ENCODE assay signal across 23 cellular contexts in genomic region chr15:48891229-48891765, GRCh38. TPM values are rescaled to one million over a fixed set of nuclear protein-coding genes. Genes with fewer than 3 reads are reported as not detected.
DNase-seq lines count a peak whose midpoint lies in the region; ATAC-seq and TF ChIP-seq lines count a peak whose summit lies in the region.
"Had no signal": no experiment of that assay in that cellular context is flagged by ENCODE, and none has a peak within 500 bp of the region (broad histone marks: within the 10 kb centered on the region; RNA-seq: fewer than 3 reads in every experiment).

No MANE protein-coding gene starts in this region.

- no peak overlapping the region for H3K56ac ChIP-seq in IMR-90 (ENCODE audit: extremely low read depth, insufficient read depth, low read length)

- CTCF ChIA-PET in IMR-90 (lab: Yijun Ruan, JAX): interaction anchor here (1.4 kb wide), 1 partner anchor 15 kb away, joined by 3 read pairs; no protein-coding TSS in a partner anchor

- H3K27me3 ChIP-seq in IMR-90 (ENCODE audit: control insufficient read depth, insufficient read depth, low read length): no peaks in the 10 kb centered on the region
- H3K27me3 ChIP-seq in tibial nerve: no peaks in the 10 kb centered on the region
- H3K27me3 ChIP-seq: breast epithelium had no signal

- H3K4ac ChIP-seq in IMR-90 (ENCODE audit: low read depth, low read length): no peak overlapping the region

- WGBS in IMR-90 (ENCODE audit: extremely low coverage in 2 of 2, insufficient read length in 1 of 2), 2 experiments: no CpG with 5 or more reads among the region's 6 CpGs
- 40 to 45% methylated on average over 6 of the region's 6 CpGs for WGBS in tibial nerve, 2 donors

- H2BK120ac ChIP-seq in IMR-90 (ENCODE audit: low read depth, low read length): peak overlapping the region; percentile 4; the same call in 1 of the 2 replicates

- TF ChIP-seq CTCF in IMR-90 (conservative IDR thresholded peaks at IDR 0.05; ENCODE audit: low read depth, low read length): no peak
- no peak for TF ChIP-seq CTCF in tibial nerve (IDR thresholded peaks at IDR 0.05)

- peaks cover 12% of the 10 kb centered on the region for H3K4me1 ChIP-seq in IMR-90 (ENCODE audit: control insufficient read depth, insufficient read depth, low read length)
- peaks cover 0 to 31% (median under 1%) of the 10 kb centered on the region in 4 donors for H3K4me1 ChIP-seq in tibial nerve
- H3K4me1 ChIP-seq: breast epithelium, left lung had no signal

- no peak for DNase-seq in IMR-90
- peak; percentile 66 for DNase-seq in SK-MEL-5 (ENCODE audit: low read depth, low spot score)
- peak; percentile 43 for DNase-seq in fibroblast of peridontal ligament (ENCODE audit: extremely low read depth)
- DNase-seq in tibial nerve (ENCODE audit: low spot score in 2 of 2): no peak
- no peak for DNase-seq in globus pallidus (ENCODE audit: low spot score)
- DNase-seq in activated CD8-positive, alpha-beta memory T cell treated with anti-CD3 and anti-CD28 coated beads for 24 hours: no peak
- DNase-seq: activated CD4-positive, alpha-beta T cell treated with anti-CD3 and anti-CD28 coated beads, Interleukin-2, amount 50 U/mL, for 4 hours; activated naive CD4-positive, alpha-beta T cell treated with Interleukin-2 at 50 U/mL for 16 hours; C1 segment of cervical spinal cord; effector CD8-positive, alpha-beta T cell; Kasumi-1; left lung; NCI-H1694; NCI-H524 treated with DMSO at 0.1 percent for 48 hours; OCI-M1; posterior cingulate gyrus; stimulated activated CD8-positive, alpha-beta memory T cell treated with anti-CD3 and anti-CD28 coated beads, Interleukin-4, amount 100 ng/mL, for 48 hours; stimulated activated naive CD8-positive, alpha-beta T cell treated with anti-CD3 and anti-CD28 coated beads, Interleukin-15, amount 100 ng/mL, for 72 hours; T-helper 2 cell had no signal

- no peak for TF ChIP-seq POLR2A in IMR-90 (IDR thresholded peaks at IDR 0.05; ENCODE audit: low read depth, low read length)
- no peak for TF ChIP-seq POLR2A in tibial nerve (IDR thresholded peaks at IDR 0.05)

- dilution Hi-C loops in IMR-90 (cut with HindIII; ENCODE audit: low sequenced_read_pairs, unreplicated experiment): no loop called here

- H4K5ac ChIP-seq in IMR-90 (ENCODE audit: low read depth, low read length): no peak overlapping the region

- in situ Hi-C loops in IMR-90 (cut with MboI; ENCODE audit: low sequenced_read_pairs) (no loop called here), SK-MEL-5 (cut with HindIII; ENCODE audit: low pct_unique_long_range_greater_than_20kb, low sequenced_read_pairs) (no loop called here)

- BruUV-seq in IMR-90 (replicated peaks; lab: Mats Ljungman, UMichigan): no TSS peak

- ATAC-seq in IMR-90 (ENCODE audit: low read depth) (no peak), GM19328 (IDR thresholded peaks at IDR 0.05; ENCODE audit: unreplicated experiment) (no peak)
- ATAC-seq: activated CD4-positive, CD25-positive, alpha-beta regulatory T cell treated with anti-CD3 and anti-CD28 coated beads, Interleukin-2, amount 50 U/mL, for 24 hours; HepG2; left lung; stimulated activated naive CD8-positive, alpha-beta T cell treated with anti-CD3 and anti-CD28 coated beads, Interleukin-15, amount 100 ng/mL, for 72 hours had no signal

- no peaks in the 10 kb centered on the region for H4K20me1 ChIP-seq in IMR-90 (ENCODE audit: insufficient read depth, low read length)

- intact Hi-C loops in IMR-90 (cut with micrococcal nuclease): no loop called here

- H3K9ac ChIP-seq in IMR-90 (ENCODE audit: low read depth, low read length): no peak overlapping the region

- peak overlapping the region; percentile 1 for H2BK5ac ChIP-seq in IMR-90 (ENCODE audit: low read depth, low read length, poor library complexity, severe bottlenecking)

- H3K27ac ChIP-seq in IMR-90 (ENCODE audit: insufficient read depth, low read length) (no peak overlapping the region), tibial nerve (peak overlapping the region; percentile 13 to 95 (median 68))
- H3K27ac ChIP-seq: breast epithelium, left lung had no signal

- no peak overlapping the region for H2AFZ ChIP-seq in IMR-90 (replicated peaks; ENCODE audit: low read length, poor library complexity)

- TF ChIP-seq RAD21 in IMR-90 (IDR thresholded peaks at IDR 0.05; ENCODE audit: low read length): no peak

- no peak overlapping the region for H2BK20ac ChIP-seq in IMR-90 (ENCODE audit: low read depth, low read length)

- H4K91ac ChIP-seq in IMR-90 (ENCODE audit: insufficient read depth, low read depth, low read length): no peak overlapping the region

- no peak overlapping the region for H2AK5ac ChIP-seq in IMR-90 (ENCODE audit: low read depth, low read length)

- H3K9me1 ChIP-seq in IMR-90 (ENCODE audit: insufficient read depth, low read length): peaks cover 4% of the 10 kb centered on the region; the same call in 1 of the 2 replicates

- peak overlapping the region; percentile 7; the same call in 1 of the 2 replicates for H3K18ac ChIP-seq in IMR-90 (ENCODE audit: low read depth, low read length)

- POLR2A ChIA-PET in IMR-90 (lab: Charles Lee; ENCODE audit: unreplicated experiment): no interaction called here

- no peak overlapping the region for H2AK9ac ChIP-seq in IMR-90 (replicated peaks; ENCODE audit: low read depth, low read length, poor library complexity)

- H3K4me2 ChIP-seq in IMR-90 (ENCODE audit: low read depth, low read length): no peak overlapping the region; the same call in 1 of the 2 replicates

- no peak overlapping the region for H3K23ac ChIP-seq in IMR-90 (ENCODE audit: low read depth, low read length)

- no peak for TF ChIP-seq EP300 in tibial nerve (IDR thresholded peaks at IDR 0.05)

- H3K79me1 ChIP-seq in IMR-90 (ENCODE audit: low read depth in 1 of 2, low read length in 2 of 2): peaks cover 7 to 14% of the 10 kb centered on the region in 2 experiments; a peak in 3 of 4 replicates

- no peak overlapping the region; the same call in 1 of the 2 replicates for H3K14ac ChIP-seq in IMR-90 (replicated peaks; ENCODE audit: low read depth, low read length)

- no peaks in the 10 kb centered on the region for H3K9me3 ChIP-seq in IMR-90 (ENCODE audit: control insufficient read depth, insufficient read depth, low read length)
- no peaks in the 10 kb centered on the region for H3K9me3 ChIP-seq in tibial nerve
- H3K9me3 ChIP-seq: breast epithelium, left lung had no signal

- no peaks in the 10 kb centered on the region for H3K36me3 ChIP-seq in IMR-90 (ENCODE audit: control insufficient read depth, insufficient read depth, low read length)
- no peaks in the 10 kb centered on the region for H3K36me3 ChIP-seq in tibial nerve
- H3K36me3 ChIP-seq: breast epithelium, left lung had no signal

- H3K4me3 ChIP-seq in IMR-90 (ENCODE audit: insufficient read depth, low read depth, low read length): no peak overlapping the region
- H3K4me3 ChIP-seq in tibial nerve: peak overlapping the region in 1 of 4 donors; percentile 8
- H3K4me3 ChIP-seq: breast epithelium, left lung had no signal

- 0 out of 3 replicates have a peak overlapping the region, but pooled peaks have one; percentile 52 for H2BK15ac ChIP-seq in IMR-90 (ENCODE audit: low read depth, low read length)

- H4K8ac ChIP-seq in IMR-90 (ENCODE audit: low read depth in 2 of 2, low read length in 2 of 2): peak overlapping the region; percentile 16 to 39; a peak in 1 of 4 replicates

TF ChIP-seq in IMR-90, 13 proteins besides CTCF, POLR2A, EP300 and RAD21:
- TF ChIP-seq CEBPB (IDR thresholded peaks at IDR 0.05; ENCODE audit: low read depth, low read length): no peak
- no peak for TF ChIP-seq MXI1 (IDR thresholded peaks at IDR 0.05; ENCODE audit: borderline replicate concordance, low read depth, low read length)
- TF ChIP-seq ELK1 (IDR thresholded peaks at IDR 0.05; ENCODE audit: borderline replicate concordance, low read depth, low read length): no peak
- no peak for TF ChIP-seq CHD1 (IDR thresholded peaks at IDR 0.05; ENCODE audit: low read depth, low read length)
TF ChIP-seq in IMR-90: peak in this region for 0.

RNA-seq across cellular contexts. Expression of gene EID1, which starts 13.4 kb away (rescaled TPM):
- total RNA-seq in IMR-90 (2012; rRNA removed) (147 and 308 TPM in 2 replicates), tibial nerve (100 to 1,000 TPM; 242 to 458 (median 311) TPM)
- polyA plus RNA-seq in IMR-90 (2012; rRNA removed): 162 and 191 TPM in 2 replicates
- 116 and 250 TPM in 2 replicates for polyA plus RNA-seq in IMR-90 (2012; cell fraction: cytosol; rRNA removed)
- polyA plus RNA-seq in IMR-90 (2012; cell fraction: nucleus; rRNA removed; ENCODE audit: low replicate concordance): 31.4 and 62.4 TPM in 2 replicates
- total RNA-seq in SK-MEL-5 (2014; rRNA removed; shearing (Covaris generic)): 154 and 171 TPM in 2 replicates
- polyA plus RNA-seq in SK-MEL-5 (2015; cell fraction: cytosol; rRNA removed): 134 and 216 TPM in 2 replicates
- polyA plus RNA-seq in SK-MEL-5 (2015; cell fraction: nucleus; rRNA removed): 85.4 and 120 TPM in 2 replicates

Comparison
In these comparisons a context has a peak if more than half of its experiments do, and no peak if none do; other contexts are left out.
1. DNase-seq: peak in SK-MEL-5 (single experiment) and fibroblast of peridontal ligament (single experiment); none in IMR-90 (single experiment), tibial nerve (0 of 2), globus pallidus (single experiment) and activated CD8-positive, alpha-beta memory T cell treated with anti-CD3 and anti-CD28 coated beads for 24 hours (single experiment).